In the genomic region with DNA sequence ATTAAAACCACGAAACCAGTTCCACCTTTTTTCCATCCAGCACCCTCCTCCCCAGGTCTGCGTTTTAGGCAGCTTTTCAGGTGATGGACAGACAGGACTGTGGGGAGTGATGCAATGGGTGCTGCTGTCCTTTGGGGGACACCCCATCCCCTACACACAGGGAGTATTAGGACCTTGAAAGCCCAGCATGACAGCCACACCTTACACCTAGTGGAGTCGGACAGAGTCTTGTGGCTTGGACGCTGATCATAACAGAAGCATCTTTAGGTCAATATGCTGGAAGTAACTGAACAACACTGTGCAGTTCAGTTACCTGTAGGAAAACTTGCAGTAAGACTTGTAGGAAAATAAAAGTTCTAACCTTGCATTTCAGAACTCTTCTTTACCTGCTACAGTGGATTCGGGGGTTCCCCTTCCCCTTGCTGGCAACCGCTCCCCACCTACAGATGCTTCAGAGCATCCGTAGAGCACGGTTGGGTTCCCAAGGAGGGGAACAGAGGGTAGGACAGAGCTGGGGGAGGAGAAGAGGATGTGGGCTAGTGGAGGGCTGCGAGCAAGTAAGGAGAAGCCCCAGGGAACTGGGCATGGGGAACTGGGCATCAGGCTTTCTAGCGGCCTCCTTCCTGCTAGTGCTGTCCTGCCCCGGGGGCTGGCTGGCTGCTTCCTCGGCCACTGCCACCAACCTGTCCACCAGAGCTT, we compare ENCODE assay signal across 12 cellular contexts. TPM values are rescaled to one million over a fixed set of nuclear protein-coding genes. Genes with fewer than 3 reads are reported as not detected.
A peak's percentile ranks its signal among the peaks of the same experiment; 100 is the strongest.
DNase-seq lines count a peak whose midpoint lies in the region; ATAC-seq lines count a peak whose summit lies in the region.
"Had no signal": no experiment of that assay in that cellular context is flagged by ENCODE, and none has a peak within 500 bp of the region (broad histone marks: within the 10 kb centered on the region; RNA-seq: fewer than 3 reads in every experiment).

No MANE protein-coding gene starts in this region.

- no peaks in the 10 kb centered on the region for H3K36me3 Mint-ChIP-seq in activated T-cell treated with anti-CD3 and anti-CD28 coated beads, Interleukin-2, amount 50 U/mL, for 72 hours (ENCODE audit: insufficient read depth in 2 of 2)

- DNase-seq in activated T-cell treated with anti-CD3 and anti-CD28 coated beads for 48 hours (ENCODE audit: low read depth) = peak; percentile 2
- no peak for DNase-seq in activated T-cell treated with anti-CD3 and anti-CD28 coated beads for 4 hours
- peak in 1 of 2 donors; percentile 27 for DNase-seq in activated T-cell treated with anti-CD3 and anti-CD28 coated beads, Interleukin-2, amount 50 U/mL, for 72 hours
- peak; percentile 51 for DNase-seq in stimulated activated naive CD8-positive, alpha-beta T cell treated with anti-CD3 and anti-CD28 coated beads, Interleukin-15, Interleukin-2, amounts not matched to agents 100 U/mL and 50 U/mL, for 24 hours
- no peak for DNase-seq in NCI-H82 treated with DMSO at 0.1 percent for 48 hours (lab: John Stamatoyannopoulos, UW; ENCODE audit: unreplicated experiment)
- no peak for DNase-seq in NCI-H774 (lab: John Stamatoyannopoulos, UW)
- no peak for DNase-seq in NCI-H1694 (lab: John Stamatoyannopoulos, UW)
- DNase-seq: brain microvascular endothelial cell, left ventricle myocardium superior, sigmoid colon had no signal

- H3K9me3 Mint-ChIP-seq in activated T-cell treated with anti-CD3 and anti-CD28 coated beads, Interleukin-2, amount 50 U/mL, for 72 hours = no peaks in the 10 kb centered on the region

- ATAC-seq in GM21786 (IDR thresholded peaks at IDR 0.05; ENCODE audit: unreplicated experiment) = peak; percentile 26
- peak; percentile 23 to 59 for ATAC-seq in activated T-cell treated with anti-CD3 and anti-CD28 coated beads, Interleukin-2, amount 50 U/mL, for 72 hours (replicated peaks in 1 of 2)
- ATAC-seq in stimulated activated naive CD8-positive, alpha-beta T cell treated with anti-CD3 and anti-CD28 coated beads, Interleukin-15, Interleukin-2, amounts not matched to agents 100 U/mL and 50 U/mL, for 24 hours = peak; percentile 82
- ATAC-seq: K562, left ventricle myocardium superior had no signal

- peaks cover 23% of the 10 kb centered on the region for H3K27me3 Mint-ChIP-seq in activated T-cell treated with anti-CD3 and anti-CD28 coated beads, Interleukin-2, amount 50 U/mL, for 72 hours (ENCODE audit: low read depth)

- peaks cover 45% of the 10 kb centered on the region for H3K4me1 Mint-ChIP-seq in activated T-cell treated with anti-CD3 and anti-CD28 coated beads, Interleukin-2, amount 50 U/mL, for 72 hours (ENCODE audit: low read depth)

- no peak overlapping the region for H3K27ac Mint-ChIP-seq in activated T-cell treated with anti-CD3 and anti-CD28 coated beads, Interleukin-2, amount 50 U/mL, for 72 hours

- H3K4me3 Mint-ChIP-seq in activated T-cell treated with anti-CD3 and anti-CD28 coated beads, Interleukin-2, amount 50 U/mL, for 72 hours = peak overlapping the region; percentile 81 to 93

RNA-seq across cellular contexts. Expression of a gene that starts 31.7 kb away (rescaled TPM):
- total RNA-seq in activated T-cell treated with anti-CD3 and anti-CD28 coated beads, Interleukin-2, amount 50 U/mL, for 72 hours = 10 to 100 TPM; 25.0 to 27.1 TPM

Comparison
In these comparisons a context has a peak if more than half of its experiments do, and no peak if none do; other contexts are left out.
1. DNase-seq: peak in activated T-cell treated with anti-CD3 and anti-CD28 coated beads for 48 hours (single experiment) and stimulated activated naive CD8-positive, alpha-beta T cell treated with anti-CD3 and anti-CD28 coated beads, Interleukin-15, Interleukin-2, amounts not matched to agents 100 U/mL and 50 U/mL, for 24 hours (single experiment); none in activated T-cell treated with anti-CD3 and anti-CD28 coated beads for 4 hours (single experiment), NCI-H82 treated with DMSO at 0.1 percent for 48 hours (single experiment), NCI-H774 (single experiment) and NCI-H1694 (single experiment).
2. ATAC-seq: peak in every context shown above with its lines; median percentile 82 in stimulated activated naive CD8-positive, alpha-beta T cell treated with anti-CD3 and anti-CD28 coated beads, Interleukin-15, Interleukin-2, amounts not matched to agents 100 U/mL and 50 U/mL, for 24 hours; 41 in activated T-cell treated with anti-CD3 and anti-CD28 coated beads, Interleukin-2, amount 50 U/mL, for 72 hours; 26 in GM21786.